36 cellular contexts compared by ENCODE assay signal in genomic region chr18:36950282-36950681, GRCh38.
"Had no signal": no experiment of that assay in that cellular context is flagged by ENCODE, and none has a peak within 500 bp of the region (broad histone marks: within the 10 kb centered on the region; RNA-seq: fewer than 3 reads in every experiment).

No MANE protein-coding gene starts in this region.

- H3K27me3 ChIP-seq: MG63 had no signal

- H3K9ac ChIP-seq: KMS-11 had no signal

- H3K9me3 ChIP-seq: MG63 had no signal

- H3K4me3 ChIP-seq: MG63 had no signal

- H3K4me2 ChIP-seq: KMS-11 had no signal

- H3K27ac ChIP-seq: KMS-11 had no signal

- DNase-seq: Karpas-422, Kasumi-1, MG63, MM.1S, MV-4-11, NCI-H1048, NCI-H1092, NCI-H1092 treated with DMSO at 0.1 percent for 48 hours, NCI-H1105, NCI-H1105 treated with DMSO at 0.1 percent for 48 hours, NCI-H1417, NCI-H1417 treated with DMSO at 0.1 percent for 48 hours, NCI-H1436, NCI-H1436 treated with DMSO at 0.1 percent for 48 hours, NCI-H146, NCI-H1694, NCI-H1694 treated with DMSO at 0.1 percent for 48 hours, NCI-H187, NCI-H187 treated with DMSO at 0.1 percent for 48 hours, NCI-H1930, NCI-H2029, NCI-H2029 treated with DMSO at 0.1 percent for 48 hours, NCI-H2081, NCI-H2081 treated with DMSO at 0.1 percent for 48 hours, NCI-H2107, NCI-H2171, NCI-H2171 treated with DMSO at 0.1 percent for 48 hours, NCI-H2227 treated with DMSO at 0.1 percent for 48 hours, NCI-H226, NCI-H345, NCI-H446, NCI-H446 treated with DMSO at 0.1 percent for 48 hours, NCI-H510A, NCI-H510A treated with DMSO at 0.1 percent for 48 hours, NCI-H524 had no signal

- H3K36me3 ChIP-seq: MG63 had no signal
